ENCODE assay signal across 9 cellular contexts in genomic region chr2:234025475-234025874, GRCh38. TPM values are rescaled to one million over a fixed set of nuclear protein-coding genes. Genes with fewer than 3 reads are reported as not detected.
DNase-seq lines count a peak whose midpoint lies in the region; ATAC-seq and TF ChIP-seq lines count a peak whose summit lies in the region.
"Had no signal": no experiment of that assay in that cellular context is flagged by ENCODE, and none has a peak within 500 bp of the region (broad histone marks: within the 10 kb centered on the region; RNA-seq: fewer than 3 reads in every experiment).

No MANE protein-coding gene starts in this region.

- TF ChIP-seq CTCF in HFF-Myc (IDR thresholded peaks at IDR 0.05; ENCODE audit: low read depth, low read length, missing control alignments) (no peak), esophagus squamous epithelium (IDR thresholded peaks at IDR 0.05) (no peak)

- H3K4me3 ChIP-seq in CD8-positive, alpha-beta memory T cell (ENCODE audit: low read length), result peak overlapping the region; percentile 72
- H3K4me3 ChIP-seq in HFF-Myc (replicated peaks; ENCODE audit: low read depth, low read length) (peak overlapping the region; percentile 21; the same call in 1 of the 2 replicates), esophagus squamous epithelium (peak overlapping the region in 2 of 4 donors; percentile 11 to 47)

- CTCF ChIA-PET in CD8-positive, alpha-beta memory T cell (lab: Charles Lee), result interaction anchor here (1.3 to 1.4 kb wide), 2 partner anchors 17 to 472 kb away, joined by 3 read pairs; no protein-coding TSS in a partner anchor
- CTCF ChIA-PET in activated naive CD4-positive, alpha-beta T cell treated with anti-CD3 and anti-CD28 coated beads, Interleukin-2, amount 10 ng/mL, durations not matched to agents 7 days and 5 days (lab: Charles Lee), result interaction anchor here (1.0 to 1.4 kb wide), 3 partner anchors 35 to 475 kb away, joined by 3 read pairs; no protein-coding TSS in a partner anchor

- peak overlapping the region; percentile 21 for H3K27ac ChIP-seq in CD8-positive, alpha-beta memory T cell (ENCODE audit: low read depth, low read length)
- no peak overlapping the region for H3K27ac ChIP-seq in esophagus squamous epithelium

- TF ChIP-seq POLR2A in esophagus squamous epithelium (IDR thresholded peaks at IDR 0.05), result no peak

- H3K27me3 Mint-ChIP-seq in CD8-positive, alpha-beta memory T cell, result no peaks in the 10 kb centered on the region
- peaks cover 27% of the 10 kb centered on the region for H3K27me3 Mint-ChIP-seq in activated naive CD4-positive, alpha-beta T cell treated with anti-CD3 and anti-CD28 coated beads, Interleukin-2, amount 10 ng/mL, durations not matched to agents 7 days and 5 days
- H3K27me3 Mint-ChIP-seq in naive thymus-derived CD8-positive, alpha-beta T cell, result peaks cover 0 to 2% (median 0%) of the 10 kb centered on the region in 5 donors

- peaks cover 0 to 7% (median 4%) of the 10 kb centered on the region in 5 donors for H3K9me3 Mint-ChIP-seq in CD8-positive, alpha-beta memory T cell
- peaks cover 5% of the 10 kb centered on the region for H3K9me3 Mint-ChIP-seq in activated naive CD4-positive, alpha-beta T cell treated with anti-CD3 and anti-CD28 coated beads, Interleukin-2, amount 10 ng/mL, durations not matched to agents 7 days and 5 days
- H3K9me3 Mint-ChIP-seq in naive thymus-derived CD8-positive, alpha-beta T cell, result peaks cover 0 to 15% (median 0%) of the 10 kb centered on the region in 9 donors

- no peaks in the 10 kb centered on the region for H3K36me3 ChIP-seq in CD8-positive, alpha-beta memory T cell (ENCODE audit: insufficient read depth, low read length)
- H3K36me3 ChIP-seq in esophagus squamous epithelium, result no peaks in the 10 kb centered on the region

- peak; percentile 78 to 91 for ATAC-seq in naive thymus-derived CD8-positive, alpha-beta T cell

- H3K4me3 Mint-ChIP-seq in CD8-positive, alpha-beta memory T cell, result peak overlapping the region; percentile 25 to 90 (median 83)
- peak overlapping the region; percentile 58 for H3K4me3 Mint-ChIP-seq in activated naive CD4-positive, alpha-beta T cell treated with anti-CD3 and anti-CD28 coated beads, Interleukin-2, amount 10 ng/mL, durations not matched to agents 7 days and 5 days
- H3K4me3 Mint-ChIP-seq in naive thymus-derived CD8-positive, alpha-beta T cell, result peak overlapping the region; percentile 82 to 93 (median 87)

- H3K4me1 Mint-ChIP-seq in CD8-positive, alpha-beta memory T cell, result peaks cover 60 to 85% (median 62%) of the 10 kb centered on the region in 3 donors
- H3K4me1 Mint-ChIP-seq in activated naive CD4-positive, alpha-beta T cell treated with anti-CD3 and anti-CD28 coated beads, Interleukin-2, amount 10 ng/mL, durations not matched to agents 7 days and 5 days, result peaks cover 41% of the 10 kb centered on the region
- H3K4me1 Mint-ChIP-seq in naive thymus-derived CD8-positive, alpha-beta T cell, result peaks cover 27 to 50% (median 37%) of the 10 kb centered on the region in 4 donors

- POLR2A ChIA-PET in CD8-positive, alpha-beta memory T cell (lab: Charles Lee), result interaction anchor here (0.6 kb wide), 2 partner anchors 40 to 64 kb away, joined by 4 read pairs; no protein-coding TSS in a partner anchor
- POLR2A ChIA-PET in naive thymus-derived CD8-positive, alpha-beta T cell (lab: Charles Lee), result interaction anchor here (0.6 to 1.2 kb wide), 7 partner anchors 11 to 498 kb away, joined by 3 to 7 read pairs (median 5); no protein-coding TSS in a partner anchor

- no peaks in the 10 kb centered on the region for H3K27me3 ChIP-seq in CD8-positive, alpha-beta memory T cell (ENCODE audit: insufficient read depth, low read length, poor library complexity, severe bottlenecking)
- peaks cover 0 to 30% (median 0%) of the 10 kb centered on the region in 4 donors for H3K27me3 ChIP-seq in esophagus squamous epithelium

- WGBS in esophagus squamous epithelium, 2 donors, result 19 to 41% methylated on average over 8 to 10 of the region's 10 CpGs

- peaks cover 42% of the 10 kb centered on the region for H3K4me1 ChIP-seq in CD8-positive, alpha-beta memory T cell (ENCODE audit: insufficient read depth, low read length)
- peaks cover 0 to 23% (median 4%) of the 10 kb centered on the region in 3 donors for H3K4me1 ChIP-seq in esophagus squamous epithelium

- DNase-seq in CD8-positive, alpha-beta memory T cell, result peak in 2 of 5 donors; percentile 33 to 37
- DNase-seq in HFF-Myc (ENCODE audit: extremely low read depth, low read depth) (no peak), 8988T (no peak), occipital lobe (lab: John Stamatoyannopoulos, UW) (no peak), mesenteric fat pad (ENCODE audit: low spot score) (no peak), esophagus squamous epithelium (lab: John Stamatoyannopoulos, UW) (no peak)
- peak; percentile 41 for DNase-seq in activated naive CD4-positive, alpha-beta T cell treated with anti-CD3 and anti-CD28 coated beads, Interleukin-2, amount 10 ng/mL, durations not matched to agents 7 days and 5 days
- peak in 3 of 10 donors; percentile 38 to 42 (median 39) for DNase-seq in naive thymus-derived CD8-positive, alpha-beta T cell

- H3K27ac Mint-ChIP-seq in CD8-positive, alpha-beta memory T cell, result peak overlapping the region; percentile 79 to 97 (median 89)
- H3K27ac Mint-ChIP-seq in activated naive CD4-positive, alpha-beta T cell treated with anti-CD3 and anti-CD28 coated beads, Interleukin-2, amount 10 ng/mL, durations not matched to agents 7 days and 5 days, result peak overlapping the region; percentile 56
- H3K27ac Mint-ChIP-seq in naive thymus-derived CD8-positive, alpha-beta T cell, result peak overlapping the region; percentile 5 to 92 (median 86)

- H3K36me3 Mint-ChIP-seq in CD8-positive, alpha-beta memory T cell, result peaks cover 0 to 38% (median 7%) of the 10 kb centered on the region in 3 donors
- H3K36me3 Mint-ChIP-seq in activated naive CD4-positive, alpha-beta T cell treated with anti-CD3 and anti-CD28 coated beads, Interleukin-2, amount 10 ng/mL, durations not matched to agents 7 days and 5 days, result no peaks in the 10 kb centered on the region
- no peaks in the 10 kb centered on the region for H3K36me3 Mint-ChIP-seq in naive thymus-derived CD8-positive, alpha-beta T cell

- no peaks in the 10 kb centered on the region for H3K9me3 ChIP-seq in CD8-positive, alpha-beta memory T cell (ENCODE audit: low read length)
- H3K9me3 ChIP-seq in esophagus squamous epithelium, result peaks cover 0 to 6% (median 0%) of the 10 kb centered on the region in 3 donors

- intact Hi-C loops in esophagus squamous epithelium (cut with DNase I), result no loop called here

RNA-seq across cellular contexts. Expression of gene SPP2, which starts 25.0 kb away (rescaled TPM):
- not detected for total RNA-seq in CD8-positive, alpha-beta memory T cell
- polyA plus RNA-seq in CD8-positive, alpha-beta memory T cell, result not detected
- total RNA-seq in naive thymus-derived CD8-positive, alpha-beta T cell, result not detected
- polyA plus RNA-seq in naive thymus-derived CD8-positive, alpha-beta T cell, result not detected
- not detected for total RNA-seq in occipital lobe
- not detected for total RNA-seq in mesenteric fat pad
- total RNA-seq in esophagus squamous epithelium, result not detected
- total RNA-seq: LHCN-M2 had no signal
